In the genomic region with DNA sequence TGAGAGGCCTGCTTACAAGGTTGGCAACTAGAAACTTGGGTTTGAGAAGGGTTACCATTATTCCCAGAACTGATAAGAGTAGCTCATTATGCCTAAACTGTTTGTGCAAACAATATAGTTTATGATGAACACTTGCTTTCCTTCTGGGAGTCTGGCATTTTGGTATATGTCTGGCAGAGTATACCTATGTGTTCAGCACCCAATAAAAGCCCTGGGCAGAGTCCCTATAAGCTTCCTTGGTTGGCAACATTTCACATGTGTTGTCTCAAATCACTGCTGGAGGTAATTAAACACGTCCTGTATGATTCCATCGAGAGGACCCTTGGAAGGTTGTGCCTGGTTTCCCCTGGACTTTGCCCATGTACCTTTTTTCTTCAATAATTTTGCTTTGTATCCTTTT, we compare ENCODE assay signal across 11 cellular contexts. TPM values are rescaled to one million over a fixed set of nuclear protein-coding genes. Genes with fewer than 3 reads are reported as not detected.
"Had no signal": no experiment of that assay in that cellular context is flagged by ENCODE, and none has a peak within 500 bp of the region (broad histone marks: within the 10 kb centered on the region; RNA-seq: fewer than 3 reads in every experiment).

No MANE protein-coding gene starts in this region.

- ATAC-seq: GM23338, HCT116 had no signal

- H3K4me3 ChIP-seq: GM23248, GM23338, HAP-1 had no signal

- FAIRE-seq: H1, H54 had no signal

- H3K36me3 ChIP-seq: HAP-1 had no signal

- H3K9me3 ChIP-seq: HAP-1 had no signal

- H3K4me1 ChIP-seq: HAP-1 had no signal

- DNase-seq: GM23248, GOT3, H7, H9, HCEC 1CT, HFFc6 had no signal

RNA-seq across cellular contexts. Expression of gene DMRTA2, which starts 39.7 kb away (rescaled TPM):
- total RNA-seq: GM23248, H1 had no signal
- polyA plus RNA-seq: GM23248, GM23338, H1 had no signal
